In the genomic region with DNA sequence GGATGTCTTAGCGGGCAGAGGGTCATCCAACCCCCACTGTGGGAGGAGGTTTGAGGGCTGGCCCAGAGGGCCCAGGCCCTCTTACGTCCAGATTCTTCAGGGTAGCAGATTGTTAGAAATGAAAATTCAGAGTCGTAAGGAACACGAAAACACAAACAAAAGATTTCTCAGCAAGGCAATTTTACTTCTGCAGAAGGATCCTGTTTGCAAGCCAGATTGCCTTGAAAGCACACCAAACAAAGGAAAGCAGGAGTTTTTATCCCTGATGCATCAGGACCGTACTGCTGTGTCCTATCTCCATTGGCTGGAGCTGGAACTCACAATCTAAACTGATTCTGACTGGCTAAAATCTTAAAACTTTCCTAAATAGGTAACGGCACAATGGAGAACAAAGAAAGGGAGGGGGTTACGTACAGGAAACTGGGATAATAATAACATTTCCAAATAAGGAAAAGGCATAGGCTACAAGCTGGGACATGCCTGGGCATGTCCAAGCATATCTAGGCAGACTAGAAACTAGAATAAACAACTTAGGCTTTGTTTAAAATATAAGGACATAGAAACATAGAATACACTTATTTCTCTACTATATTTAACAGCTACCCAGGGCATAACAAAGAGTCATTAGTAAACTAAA, we compare ENCODE assay signal across 28 cellular contexts.
DNase-seq lines count a peak whose midpoint lies in the region; FAIRE-seq and TF ChIP-seq lines count a peak whose summit lies in the region.
"Had no signal": no experiment of that assay in that cellular context is flagged by ENCODE, and none has a peak within 500 bp of the region (broad histone marks: within the 10 kb centered on the region; RNA-seq: fewer than 3 reads in every experiment).

No MANE protein-coding gene starts in this region.

- 90 to 92% methylated on average over 7 of the region's 7 CpGs for WGBS in lower leg skin, 2 donors

- peak overlapping the region; percentile 61 for H3K27ac Mint-ChIP-seq in MCF 10A (ENCODE audit: low read depth, unreplicated experiment)
- H3K27ac Mint-ChIP-seq: activated CD8-positive, alpha-beta memory T cell treated with anti-CD3 and anti-CD28 coated beads, Interleukin-2, amount 10 ng/mL, durations not matched to agents 7 days and 5 days; activated naive CD8-positive, alpha-beta T cell treated with anti-CD3 and anti-CD28 coated beads, Interleukin-2, amount 50 U/mL, for 24 hours; natural killer cell had no signal

- TF ChIP-seq CTCF in MCF 10A (IDR thresholded peaks at IDR 0.05; ENCODE audit: unreplicated experiment) (no peak), breast epithelium (IDR thresholded peaks at IDR 0.05) (no peak), fibroblast of mammary gland (conservative IDR thresholded peaks at IDR 0.05; ENCODE audit: control insufficient read depth, insufficient read depth, low read depth, low read length) (no peak), lower leg skin (IDR thresholded peaks at IDR 0.05) (no peak)

- no peaks in the 10 kb centered on the region for H3K36me3 Mint-ChIP-seq in MCF 10A (ENCODE audit: insufficient read depth, unreplicated experiment)
- H3K36me3 Mint-ChIP-seq: natural killer cell had no signal

- no peak overlapping the region for H3K4me3 Mint-ChIP-seq in MCF 10A (ENCODE audit: unreplicated experiment)
- H3K4me3 Mint-ChIP-seq: activated CD8-positive, alpha-beta memory T cell treated with anti-CD3 and anti-CD28 coated beads, Interleukin-2, amount 10 ng/mL, durations not matched to agents 7 days and 5 days; activated naive CD8-positive, alpha-beta T cell treated with anti-CD3 and anti-CD28 coated beads, Interleukin-2, amount 50 U/mL, for 24 hours; natural killer cell had no signal

- CTCF ChIA-PET in MCF 10A (lab: Yijun Ruan, JAX), result interaction anchor here (0.6 to 0.7 kb wide), 2 partner anchors 143 to 151 kb away, joined by 3 to 4 read pairs; no protein-coding TSS in a partner anchor

- H3K4me1 ChIP-seq in breast epithelium (no peaks in the 10 kb centered on the region), stomach smooth muscle (ENCODE audit: control insufficient read depth, insufficient read depth, low read length) (peaks cover 18% of the 10 kb centered on the region)
- H3K4me1 ChIP-seq: colonic mucosa, parathyroid adenoma, suprapubic skin, uterus had no signal

- H3K9ac ChIP-seq in stomach smooth muscle (ENCODE audit: low read length in 2 of 2), result no peak overlapping the region
- H3K9ac ChIP-seq: parathyroid adenoma had no signal

- no peak overlapping the region for H3K27ac ChIP-seq in breast epithelium
- H3K27ac ChIP-seq in stomach smooth muscle (ENCODE audit: low read length), result peak overlapping the region; percentile 24
- H3K27ac ChIP-seq: brain microvascular endothelial cell, C4-2B, colonic mucosa, parathyroid adenoma, suprapubic skin, uterus had no signal

- H3K9me3 Mint-ChIP-seq in MCF 10A (ENCODE audit: unreplicated experiment), result peaks cover 20% of the 10 kb centered on the region

- H3K27me3 Mint-ChIP-seq in MCF 10A (ENCODE audit: insufficient read depth, unreplicated experiment), result no peaks in the 10 kb centered on the region
- H3K27me3 Mint-ChIP-seq: activated CD8-positive, alpha-beta memory T cell treated with anti-CD3 and anti-CD28 coated beads, Interleukin-2, amount 10 ng/mL, durations not matched to agents 7 days and 5 days had no signal

- intact Hi-C loops in MCF 10A (cut with micrococcal nuclease), result no loop called here
- intact Hi-C loops in breast epithelium (cut with DNase I; ENCODE audit: low total_unique reads), result no loop called here
- intact Hi-C loops in lower leg skin (cut with DNase I; ENCODE audit: low total_unique reads), result no loop called here

- TF ChIP-seq POLR2A in breast epithelium (IDR thresholded peaks at IDR 0.05) (no peak), lower leg skin (IDR thresholded peaks at IDR 0.05) (no peak)

- POLR2A ChIA-PET in MCF 10A (lab: Yijun Ruan, JAX), result interaction anchor here (0.7 kb wide), 1 partner anchor 1251 kb away, joined by 3 read pairs; no protein-coding TSS in a partner anchor

- no peaks in the 10 kb centered on the region for H3K27me3 ChIP-seq in breast epithelium
- no peaks in the 10 kb centered on the region for H3K27me3 ChIP-seq in stomach smooth muscle (ENCODE audit: control insufficient read depth in 1 of 2, insufficient read depth in 2 of 2, low read length in 2 of 2)
- H3K27me3 ChIP-seq: brain microvascular endothelial cell, colonic mucosa, suprapubic skin, uterus had no signal

- H3K4me1 Mint-ChIP-seq in MCF 10A (ENCODE audit: insufficient read depth, unreplicated experiment), result no peaks in the 10 kb centered on the region
- H3K4me1 Mint-ChIP-seq: activated CD8-positive, alpha-beta memory T cell treated with anti-CD3 and anti-CD28 coated beads, Interleukin-2, amount 10 ng/mL, durations not matched to agents 7 days and 5 days; activated naive CD8-positive, alpha-beta T cell treated with anti-CD3 and anti-CD28 coated beads, Interleukin-2, amount 50 U/mL, for 24 hours; natural killer cell had no signal

- H3K4me3 ChIP-seq in breast epithelium, result no peak overlapping the region
- H3K4me3 ChIP-seq in fibroblast of mammary gland (ENCODE audit: control insufficient read depth, low read depth, low read length), result no peak overlapping the region
- H3K4me3 ChIP-seq in stomach smooth muscle (ENCODE audit: low read length in 2 of 2), result peak overlapping the region in 1 of 2 donors; percentile 37
- H3K4me3 ChIP-seq in lower leg skin (ENCODE audit: low read depth, poor library complexity, severe bottlenecking), result no peak overlapping the region
- H3K4me3 ChIP-seq: colonic mucosa, suprapubic skin, uterus had no signal

- FAIRE-seq in TTC549 (lab: Jason Lieb, UNC), result peak; percentile 11
- FAIRE-seq: D721Med had no signal

- H3K36me3 ChIP-seq in breast epithelium (no peaks in the 10 kb centered on the region), stomach smooth muscle (ENCODE audit: control insufficient read depth in 2 of 2, insufficient read depth in 2 of 2, low read length in 2 of 2) (no peaks in the 10 kb centered on the region)
- H3K36me3 ChIP-seq: brain microvascular endothelial cell, colonic mucosa, suprapubic skin, uterus had no signal

- DNase-seq in MCF 10A (ENCODE audit: unreplicated experiment), result peak; percentile 15
- no peak for DNase-seq in breast epithelium (ENCODE audit: low spot score in 2 of 2)
- peak; percentile 14 for DNase-seq in fibroblast of mammary gland (ENCODE audit: low read depth)
- no peak for DNase-seq in NCI-H524 (lab: John Stamatoyannopoulos, UW)
- DNase-seq in KG1 (lab: John Stamatoyannopoulos, UW), result no peak
- DNase-seq in lower leg skin (ENCODE audit: low spot score in 2 of 2), result no peak
- DNase-seq: activated CD4-positive, alpha-beta T cell treated with anti-CD3 and anti-CD28 coated beads for 48 hours; activated CD8-positive, alpha-beta memory T cell treated with anti-CD3 and anti-CD28 coated beads, Interleukin-2, amount 10 ng/mL, durations not matched to agents 7 days and 5 days; activated naive CD8-positive, alpha-beta T cell treated with anti-CD3 and anti-CD28 coated beads, Interleukin-2, amount 50 U/mL, for 24 hours; brain microvascular endothelial cell; colonic mucosa; H7; Kasumi-1; left colon; midbrain; natural killer cell; NCI-H1092 treated with DMSO at 0.1 percent for 48 hours; NCI-H2029 treated with DMSO at 0.1 percent for 48 hours; NCI-H446 treated with DMSO at 0.1 percent for 48 hours; NK-92 treated with Interleukin-12 subunit alpha and Interleukin-12 subunit beta, amount 100 ng/mL, for 24 hours; SIG-M5; uterus had no signal

- H3K9me3 ChIP-seq in breast epithelium (peaks cover 21 to 56% of the 10 kb centered on the region in 2 donors), stomach smooth muscle (ENCODE audit: control insufficient read depth in 2 of 2, low read length in 2 of 2) (peaks cover 11 to 26% of the 10 kb centered on the region in 2 donors)
- H3K9me3 ChIP-seq: colonic mucosa had no signal

- BruUV-seq in MCF 10A (replicated peaks; lab: Mats Ljungman, UMichigan), result no TSS peak

Comparison
In these comparisons a context has a peak if more than half of its experiments do, and no peak if none do; other contexts are left out.
1. DNase-seq: peak in MCF 10A (single experiment) and fibroblast of mammary gland (single experiment); none in breast epithelium (0 of 2), NCI-H524 (0 of 2), KG1 (single experiment) and lower leg skin (0 of 2).